ENCODE assay signal across 8 cellular contexts in the genomic region with DNA sequence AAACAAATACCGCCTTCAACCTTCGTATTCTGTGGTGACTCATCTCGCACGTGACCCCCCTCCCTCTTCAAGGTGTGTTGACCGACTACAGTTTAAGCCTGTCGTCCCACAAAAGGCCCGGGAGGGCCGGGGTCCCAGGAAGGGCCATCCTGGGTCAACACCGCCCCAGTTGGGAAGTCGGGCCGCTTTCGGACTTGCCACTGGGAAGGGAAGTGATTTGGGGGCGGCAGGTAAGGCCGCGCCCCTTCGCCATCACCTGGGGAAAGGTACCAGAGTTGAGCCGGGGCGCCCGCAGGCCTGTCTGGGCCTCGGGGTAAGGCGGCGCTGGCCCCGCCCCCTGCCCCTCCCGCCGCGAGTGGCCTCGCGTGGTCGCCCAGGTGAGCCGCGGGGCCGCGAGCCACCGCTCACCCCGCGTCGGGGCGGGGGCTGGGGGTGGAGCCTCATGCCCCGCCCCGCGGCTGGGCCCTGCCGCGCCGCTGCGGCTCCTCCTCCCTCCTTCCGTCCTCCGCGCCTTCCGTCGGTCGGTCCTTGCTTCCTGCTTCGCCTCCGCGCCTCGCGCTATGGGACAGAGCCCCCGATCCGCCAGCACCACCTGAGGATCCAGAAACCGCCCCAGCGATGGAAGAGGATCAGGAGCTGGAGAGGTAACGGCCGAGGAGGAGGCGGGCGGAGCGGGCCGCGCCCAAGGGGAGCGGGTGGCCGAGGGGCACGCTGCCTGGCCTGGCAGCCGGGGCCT. TPM values are rescaled to one million over a fixed set of nuclear protein-coding genes. Genes with fewer than 3 reads are reported as not detected.
A peak's percentile ranks its signal among the peaks of the same experiment; 100 is the strongest.
DNase-seq lines count a peak whose midpoint lies in the region; ATAC-seq and TF ChIP-seq lines count a peak whose summit lies in the region.

A gene with protein sequence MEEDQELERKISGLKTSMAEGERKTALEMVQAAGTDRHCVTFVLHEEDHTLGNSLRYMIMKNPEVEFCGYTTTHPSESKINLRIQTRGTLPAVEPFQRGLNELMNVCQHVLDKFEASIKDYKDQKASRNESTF (plus strand): TSS at position 527 of the 736 bp plus-strand sequence. CDS start 92 bp downstream, at position 619.

- H3K4me3 ChIP-seq in Loucy (ENCODE audit: low read length, poor library complexity, severe bottlenecking) = peak within 1 kb of the TSS; percentile 89
- peak within 1 kb of the TSS; percentile 95 for H3K4me3 ChIP-seq in SK-N-MC
- peak within 1 kb of the TSS; percentile 92 to 96 for H3K4me3 ChIP-seq in gastroesophageal sphincter
- H3K4me3 ChIP-seq in neutrophil (ENCODE audit: low read depth in 1 of 2, low read length in 1 of 2) = peak within 1 kb of the TSS; percentile 92 to 99

- peak within 1 kb of the TSS; percentile 94 for H3K4me3 Mint-ChIP-seq in activated naive CD4-positive, alpha-beta T cell treated with anti-CD3 and anti-CD28 coated beads for 36 hours

- intact Hi-C loops in activated naive CD4-positive, alpha-beta T cell treated with anti-CD3 and anti-CD28 coated beads for 36 hours (cut with micrococcal nuclease) = loop anchor here (1.0 to 10.0 kb wide), 8 partner anchors 44 to 1399 kb away; partner anchors contain the start of genes GSX1, PAN3, POMP and RNF6

- WGBS in gastroesophageal sphincter (ENCODE audit: low coverage in 1 of 2), 2 donors = 0% methylated on average over 3 to 15 of the region's 71 CpGs

- peak within 1 kb of the TSS; percentile 81 for H2AFZ ChIP-seq in Loucy (ENCODE audit: low read length)

- peaks cover 55% of the 10 kb centered on the region for H3K4me1 Mint-ChIP-seq in activated naive CD4-positive, alpha-beta T cell treated with anti-CD3 and anti-CD28 coated beads for 36 hours (ENCODE audit: low read depth)

- peaks cover 35% of the 10 kb centered on the region for H3K36me3 Mint-ChIP-seq in activated naive CD4-positive, alpha-beta T cell treated with anti-CD3 and anti-CD28 coated beads for 36 hours (ENCODE audit: low read depth)

- peak within 1 kb of the TSS; percentile 60; the same call in 1 of the 2 replicates for H3K27ac ChIP-seq in SK-N-MC
- peak within 1 kb of the TSS; percentile 91 to 99 (median 96) for H3K27ac ChIP-seq in gastroesophageal sphincter
- H3K27ac ChIP-seq in neutrophil = peak within 1 kb of the TSS; percentile 91

- H3K36me3 ChIP-seq in ES-I3 (ENCODE audit: insufficient read depth, low read length) = peaks cover 18% of the 10 kb centered on the region
- no peaks in the 10 kb centered on the region for H3K36me3 ChIP-seq in Loucy (ENCODE audit: insufficient read depth, low read length)
- peaks cover 28% of the 10 kb centered on the region for H3K36me3 ChIP-seq in SK-N-MC (ENCODE audit: insufficient read depth, low read length)
- peaks cover 0 to 10% of the 10 kb centered on the region in 2 donors for H3K36me3 ChIP-seq in gastroesophageal sphincter
- H3K36me3 ChIP-seq in neutrophil = no peaks in the 10 kb centered on the region

- H3K27ac Mint-ChIP-seq in activated naive CD4-positive, alpha-beta T cell treated with anti-CD3 and anti-CD28 coated beads for 36 hours = peak within 1 kb of the TSS; percentile 89

- no peaks in the 10 kb centered on the region for H3K9me2 ChIP-seq in Loucy (replicated peaks; ENCODE audit: low read depth, low read length)

- CTCF ChIA-PET in activated naive CD4-positive, alpha-beta T cell treated with anti-CD3 and anti-CD28 coated beads for 36 hours (lab: Charles Lee) = interaction anchor here (0.7 to 1.2 kb wide), 3 partner anchors 10 to 259 kb away, joined by 3 to 5 read pairs (median 3); no protein-coding TSS in a partner anchor

- H3K9me3 ChIP-seq in ES-I3 (ENCODE audit: control insufficient read depth, insufficient read depth, low read length) = no peaks in the 10 kb centered on the region
- H3K9me3 ChIP-seq in Loucy (ENCODE audit: insufficient read depth, low read depth, low read length) = no peaks in the 10 kb centered on the region
- no peaks in the 10 kb centered on the region for H3K9me3 ChIP-seq in SK-N-MC (ENCODE audit: low read depth, low read length)
- no peaks in the 10 kb centered on the region for H3K9me3 ChIP-seq in gastroesophageal sphincter
- no peaks in the 10 kb centered on the region for H3K9me3 ChIP-seq in neutrophil

- H3K4me1 ChIP-seq in ES-I3 (ENCODE audit: insufficient read depth, low read length) (peaks cover 14% of the 10 kb centered on the region; the same call in 1 of the 2 replicates), Loucy (ENCODE audit: insufficient read depth, low read length, poor library complexity, severe bottlenecking) (peaks cover 74% of the 10 kb centered on the region), gastroesophageal sphincter (peaks cover 0 to 58% (median 15%) of the 10 kb centered on the region in 3 donors), neutrophil (ENCODE audit: control insufficient read depth in 1 of 2, insufficient read depth in 1 of 2, low read depth in 1 of 2, low read length in 1 of 2) (peaks cover 25 to 30% of the 10 kb centered on the region in 2 experiments)

- peaks cover 73% of the 10 kb centered on the region for H4K20me1 ChIP-seq in Loucy (ENCODE audit: insufficient read depth, low read length, poor library complexity, severe bottlenecking)

- no peaks in the 10 kb centered on the region for H3F3A ChIP-seq in Loucy (ENCODE audit: low read depth)

- H3K9ac ChIP-seq in ES-I3 (ENCODE audit: low read depth, low read length) = peak within 1 kb of the TSS; percentile 87
- H3K9ac ChIP-seq in Loucy (ENCODE audit: low read depth, low read length, poor library complexity, severe bottlenecking) = peak within 1 kb of the TSS; percentile 86
- peak within 1 kb of the TSS; percentile 94 for H3K9ac ChIP-seq in SK-N-MC (ENCODE audit: insufficient read length)

- H3K9me3 Mint-ChIP-seq in activated naive CD4-positive, alpha-beta T cell treated with anti-CD3 and anti-CD28 coated beads for 36 hours = no peaks in the 10 kb centered on the region

- TF ChIP-seq EP300 in gastroesophageal sphincter (IDR thresholded peaks at IDR 0.05) = no peak

- peak within 1 kb of the TSS; percentile 98 for H3K4me2 ChIP-seq in Loucy (ENCODE audit: low read depth, low read length, poor library complexity, severe bottlenecking)

- DNase-seq in H4 (ENCODE audit: low spot score) (peak; percentile 62), SK-N-MC (ENCODE audit: low read depth, low spot score) (no peak), superior temporal gyrus (ENCODE audit: extremely low spot score) (peak; percentile 82)
- DNase-seq in activated naive CD4-positive, alpha-beta T cell treated with anti-CD3 and anti-CD28 coated beads for 36 hours = peak; percentile 89

- ATAC-seq in gastroesophageal sphincter = peak; percentile 77

- peaks cover 91% of the 10 kb centered on the region for H3K79me2 ChIP-seq in Loucy (ENCODE audit: insufficient read depth, low read length)

- H3K27me3 ChIP-seq in Loucy (ENCODE audit: insufficient read depth, low read length, poor library complexity, severe bottlenecking) = no peaks in the 10 kb centered on the region
- no peaks in the 10 kb centered on the region for H3K27me3 ChIP-seq in gastroesophageal sphincter
- no peaks in the 10 kb centered on the region for H3K27me3 ChIP-seq in neutrophil

- no peak for TF ChIP-seq CTCF in Loucy (conservative IDR thresholded peaks at IDR 0.05; ENCODE audit: low read length)
- peak in 1 of 4 experiments; percentile 5 for TF ChIP-seq CTCF in gastroesophageal sphincter (IDR thresholded peaks at IDR 0.05)
- TF ChIP-seq CTCF in neutrophil (IDR thresholded peaks at IDR 0.05) = peak; percentile 39

- no peaks in the 10 kb centered on the region for H3K27me3 Mint-ChIP-seq in activated naive CD4-positive, alpha-beta T cell treated with anti-CD3 and anti-CD28 coated beads for 36 hours (ENCODE audit: low read depth)

- TF ChIP-seq POLR2A in gastroesophageal sphincter (IDR thresholded peaks at IDR 0.05) = peak; percentile 61 to 73

RNA-seq across cellular contexts. Expression of the gene that starts here (rescaled TPM):
- 125 and 143 TPM in 2 replicates for total RNA-seq in H4 (2014; rRNA removed; shearing (Covaris generic))
- total RNA-seq in activated naive CD4-positive, alpha-beta T cell treated with anti-CD3 and anti-CD28 coated beads for 36 hours = 100 to 1,000 TPM; 132 to 142 TPM
- total RNA-seq in gastroesophageal sphincter = 100 to 1,000 TPM; 115 to 137 (median 133) TPM
